8 cellular contexts compared by ENCODE assay signal in genomic region chrX:1592863-1593201, GRCh38. TPM values are rescaled to one million over a fixed set of nuclear protein-coding genes. Genes with fewer than 3 reads are reported as not detected.
A peak's percentile ranks its signal among the peaks of the same experiment; 100 is the strongest.
DNase-seq lines count a peak whose midpoint lies in the region; ATAC-seq and TF ChIP-seq lines count a peak whose summit lies in the region.

No MANE protein-coding gene starts in this region.

- H3K4me1 ChIP-seq in suprapubic skin, result peaks cover 25% of the 10 kb centered on the region

- no peak for DNase-seq in T-helper 2 cell treated with Interferon-gamma antibody and Interleukin-4, amounts not matched to agents 5 μg/mL and 100 μg/mL, for 36 hours (ENCODE audit: low spot score)
- DNase-seq in T-helper 2 cell (no peak), immature natural killer cell (peak in 1 of 3 donors; percentile 29), suprapubic skin (ENCODE audit: low spot score in 2 of 2) (no peak), mucosa of gallbladder (ENCODE audit: low spot score) (no peak), caudate nucleus (lab: John Stamatoyannopoulos, UW) (no peak)
- DNase-seq in activated T-helper 2 cell treated with anti-CD3 and anti-CD28 coated beads, Interferon-gamma antibody, Interleukin-2, Interleukin-4, amounts not matched to agents 10 μg/mL and 5 μg/mL and 100 μg/mL, durations not matched to agents 14 hours and 24 hours and 36 hours (ENCODE audit: low spot score), result no peak

- WGBS in suprapubic skin, result 7% methylated on average over 12 of the region's 12 CpGs

- peaks cover 44% of the 10 kb centered on the region for H3K36me3 ChIP-seq in suprapubic skin

- TF ChIP-seq POLR2A in suprapubic skin (IDR thresholded peaks at IDR 0.05), result no peak

- H3K4me1 Mint-ChIP-seq in T-helper 2 cell treated with Interferon-gamma antibody and Interleukin-4, amounts not matched to agents 5 μg/mL and 100 μg/mL, for 36 hours (ENCODE audit: low read depth), result peaks cover 15% of the 10 kb centered on the region
- peaks cover 21% of the 10 kb centered on the region for H3K4me1 Mint-ChIP-seq in activated T-helper 2 cell treated with anti-CD3 and anti-CD28 coated beads, Interferon-gamma antibody, Interleukin-2, Interleukin-4, amounts not matched to agents 10 μg/mL and 5 μg/mL and 100 μg/mL, durations not matched to agents 14 hours and 24 hours and 36 hours (ENCODE audit: low read depth)
- peaks cover 37 to 40% of the 10 kb centered on the region in 2 donors for H3K4me1 Mint-ChIP-seq in immature natural killer cell

- TF ChIP-seq CTCF in suprapubic skin (IDR thresholded peaks at IDR 0.05), result no peak

- peak overlapping the region; percentile 89 for H3K27ac ChIP-seq in suprapubic skin
- no peak overlapping the region for H3K27ac ChIP-seq in caudate nucleus (ENCODE audit: low read depth, low read length)

- intact Hi-C loops in activated T-helper 2 cell treated with anti-CD3 and anti-CD28 coated beads, Interferon-gamma antibody, Interleukin-2, Interleukin-4, amounts not matched to agents 10 μg/mL and 5 μg/mL and 100 μg/mL, durations not matched to agents 14 hours and 24 hours and 36 hours (cut with micrococcal nuclease), result loop anchor here (5.0 to 10.0 kb wide), 4 partner anchors 201 to 1276 kb away; partner anchors contain the start of genes GTPBP6, IL3RA and SLC25A6

- peak; percentile 23 for ATAC-seq in HG03378 (IDR thresholded peaks at IDR 0.05; ENCODE audit: unreplicated experiment)

- H3K9me3 Mint-ChIP-seq in T-helper 2 cell treated with Interferon-gamma antibody and Interleukin-4, amounts not matched to agents 5 μg/mL and 100 μg/mL, for 36 hours, result no peaks in the 10 kb centered on the region
- H3K9me3 Mint-ChIP-seq in activated T-helper 2 cell treated with anti-CD3 and anti-CD28 coated beads, Interferon-gamma antibody, Interleukin-2, Interleukin-4, amounts not matched to agents 10 μg/mL and 5 μg/mL and 100 μg/mL, durations not matched to agents 14 hours and 24 hours and 36 hours, result no peaks in the 10 kb centered on the region
- H3K9me3 Mint-ChIP-seq in immature natural killer cell, result no peaks in the 10 kb centered on the region

- peak overlapping the region; percentile 79 for H3K4me3 ChIP-seq in suprapubic skin

- H3K27ac Mint-ChIP-seq in T-helper 2 cell treated with Interferon-gamma antibody and Interleukin-4, amounts not matched to agents 5 μg/mL and 100 μg/mL, for 36 hours, result peak overlapping the region; percentile 85
- H3K27ac Mint-ChIP-seq in activated T-helper 2 cell treated with anti-CD3 and anti-CD28 coated beads, Interferon-gamma antibody, Interleukin-2, Interleukin-4, amounts not matched to agents 10 μg/mL and 5 μg/mL and 100 μg/mL, durations not matched to agents 14 hours and 24 hours and 36 hours, result peak overlapping the region; percentile 92
- peak overlapping the region; percentile 89 to 97 (median 94) for H3K27ac Mint-ChIP-seq in immature natural killer cell

- TF ChIP-seq EP300 in suprapubic skin (IDR thresholded peaks at IDR 0.05), result no peak

- peaks cover 44% of the 10 kb centered on the region for H3K36me3 Mint-ChIP-seq in T-helper 2 cell treated with Interferon-gamma antibody and Interleukin-4, amounts not matched to agents 5 μg/mL and 100 μg/mL, for 36 hours (ENCODE audit: low read depth)
- H3K36me3 Mint-ChIP-seq in activated T-helper 2 cell treated with anti-CD3 and anti-CD28 coated beads, Interferon-gamma antibody, Interleukin-2, Interleukin-4, amounts not matched to agents 10 μg/mL and 5 μg/mL and 100 μg/mL, durations not matched to agents 14 hours and 24 hours and 36 hours (ENCODE audit: low read depth), result peaks cover 47% of the 10 kb centered on the region
- H3K36me3 Mint-ChIP-seq in immature natural killer cell, result peaks cover 0 to 27% (median 6%) of the 10 kb centered on the region in 3 donors

- no peaks in the 10 kb centered on the region for H3K27me3 Mint-ChIP-seq in T-helper 2 cell treated with Interferon-gamma antibody and Interleukin-4, amounts not matched to agents 5 μg/mL and 100 μg/mL, for 36 hours (ENCODE audit: low read depth)
- H3K27me3 Mint-ChIP-seq in activated T-helper 2 cell treated with anti-CD3 and anti-CD28 coated beads, Interferon-gamma antibody, Interleukin-2, Interleukin-4, amounts not matched to agents 10 μg/mL and 5 μg/mL and 100 μg/mL, durations not matched to agents 14 hours and 24 hours and 36 hours (ENCODE audit: low read depth), result no peaks in the 10 kb centered on the region
- peaks cover 10 to 36% (median 10%) of the 10 kb centered on the region in 3 donors for H3K27me3 Mint-ChIP-seq in immature natural killer cell (ENCODE audit: low read depth in 3 of 3)

- H3K4me3 Mint-ChIP-seq in T-helper 2 cell treated with Interferon-gamma antibody and Interleukin-4, amounts not matched to agents 5 μg/mL and 100 μg/mL, for 36 hours, result peak overlapping the region; percentile 95
- peak overlapping the region; percentile 93 for H3K4me3 Mint-ChIP-seq in activated T-helper 2 cell treated with anti-CD3 and anti-CD28 coated beads, Interferon-gamma antibody, Interleukin-2, Interleukin-4, amounts not matched to agents 10 μg/mL and 5 μg/mL and 100 μg/mL, durations not matched to agents 14 hours and 24 hours and 36 hours (ENCODE audit: low read depth)
- H3K4me3 Mint-ChIP-seq in immature natural killer cell, result peak overlapping the region; percentile 88 to 93 (median 91)

- no peaks in the 10 kb centered on the region for H3K27me3 ChIP-seq in suprapubic skin

- H3K9me3 ChIP-seq in suprapubic skin, result no peaks in the 10 kb centered on the region

RNA-seq across cellular contexts. Expression of gene AKAP17A, which starts 1.4 kb away (rescaled TPM):
- total RNA-seq in activated T-helper 2 cell treated with anti-CD3 and anti-CD28 coated beads, Interferon-gamma antibody, Interleukin-2, Interleukin-4, amounts not matched to agents 10 μg/mL and 5 μg/mL and 100 μg/mL, durations not matched to agents 14 hours and 24 hours and 36 hours, result 67.4 and 67.6 TPM in 2 replicates
- 10 to 100 TPM; 13.3 to 50.1 (median 15.4) TPM for polyA plus RNA-seq in immature natural killer cell
- total RNA-seq in suprapubic skin, result 10 to 100 TPM; 31.4 to 86.7 (median 37.9) TPM
- 52.9 TPM for total RNA-seq in mucosa of gallbladder

RNA-seq across cellular contexts. Expression of gene ASMT, which starts 22.0 kb away (rescaled TPM):
- not detected in 2 replicates for total RNA-seq in activated T-helper 2 cell treated with anti-CD3 and anti-CD28 coated beads, Interferon-gamma antibody, Interleukin-2, Interleukin-4, amounts not matched to agents 10 μg/mL and 5 μg/mL and 100 μg/mL, durations not matched to agents 14 hours and 24 hours and 36 hours
- polyA plus RNA-seq in immature natural killer cell, result not detected
- total RNA-seq in suprapubic skin (under 1 TPM in 1 of 4 donors, not detected in 3; 0.68 TPM), mucosa of gallbladder (not detected)

RNA-seq across cellular contexts. Expression of gene P2RY8, which starts 55.8 kb away (rescaled TPM):
- 33.1 and 34.5 TPM in 2 replicates for total RNA-seq in activated T-helper 2 cell treated with anti-CD3 and anti-CD28 coated beads, Interferon-gamma antibody, Interleukin-2, Interleukin-4, amounts not matched to agents 10 μg/mL and 5 μg/mL and 100 μg/mL, durations not matched to agents 14 hours and 24 hours and 36 hours
- polyA plus RNA-seq in immature natural killer cell, result 100 to 1,000 TPM in 2 of 3 donors, 10 to 100 TPM in 1; 96.8 to 232 (median 119) TPM
- total RNA-seq in suprapubic skin, result under 1 TPM in 1 of 4 donors, not detected in 3; 0.25 TPM
- 2.3 TPM for total RNA-seq in mucosa of gallbladder

Comparison
In these comparisons a context has a peak if more than half of its experiments do, and no peak if none do; other contexts are left out.
1. RNA of gene P2RY8, which starts 55.8 kb away (total RNA-seq): 33.1 to 34.5 TPM in activated T-helper 2 cell treated with anti-CD3 and anti-CD28 coated beads, Interferon-gamma antibody, Interleukin-2, Interleukin-4, amounts not matched to agents 10 μg/mL and 5 μg/mL and 100 μg/mL, durations not matched to agents 14 hours and 24 hours and 36 hours; 2.3 TPM in mucosa of gallbladder (single experiment) and 0.25 TPM in suprapubic skin; every median in the first group is over 10 times any median in the second.
2. Peak in every context shown above with its lines, with median percentiles within 50 percentile points of each other: H3K27ac Mint-ChIP-seq and H3K4me3 Mint-ChIP-seq.